1 cellular context compared by ENCODE assay signal in genomic region chr2:224038830-224039079, GRCh38.
TF ChIP-seq lines count a peak whose summit lies in the region.

No MANE protein-coding gene starts in this region.

TF ChIP-seq in HepG2, 621 proteins besides CTCF, POLR2A, EP300 and RAD21 (continued from another document):
- TF ChIP-seq ZBTB14 (CRISPR knock-in tag; IDR thresholded peaks at IDR 0.05) (0 out of 2 replicates have a peak, but pooled peaks have one; percentile 42), GMEB2 (CRISPR knock-in tag; IDR thresholded peaks at IDR 0.05; ENCODE audit: low read depth) (no peak), ZHX2 (IDR thresholded peaks at IDR 0.05; ENCODE audit: low read depth) (no peak), ZHX2 (CRISPR knock-in tag; IDR thresholded peaks at IDR 0.05; ENCODE audit: borderline replicate concordance) (0 out of 2 replicates have a peak, but pooled peaks have one; percentile 29), E2F1 (CRISPR knock-in tag; IDR thresholded peaks at IDR 0.05) (0 out of 2 replicates have a peak, but pooled peaks have one; percentile 4), CCDC6 (CRISPR knock-in tag; IDR thresholded peaks at IDR 0.05) (0 out of 2 replicates have a peak, but pooled peaks have one; percentile 46), NR2C2 (CRISPR knock-in tag; IDR thresholded peaks at IDR 0.05; ENCODE audit: borderline replicate concordance) (0 out of 2 replicates have a peak, but pooled peaks have one; percentile 16)
TF ChIP-seq in HepG2: peak in this region for 9.
